22 cellular contexts compared by ENCODE assay signal in genomic region chr10:126397166-126397565, GRCh38. TPM values are rescaled to one million over a fixed set of nuclear protein-coding genes. Genes with fewer than 3 reads are reported as not detected.
"Had no signal": no experiment of that assay in that cellular context is flagged by ENCODE, and none has a peak within 500 bp of the region (broad histone marks: within the 10 kb centered on the region; RNA-seq: fewer than 3 reads in every experiment).

No MANE protein-coding gene starts in this region.

- H3K9me3 ChIP-seq: breast epithelium, gastrocnemius medialis, sigmoid colon, tibial artery had no signal

- H3K4me3 ChIP-seq: breast epithelium, gastrocnemius medialis, sigmoid colon, tibial artery had no signal

- H2AFZ ChIP-seq: parathyroid adenoma had no signal

- H3K36me3 ChIP-seq: breast epithelium, gastrocnemius medialis, sigmoid colon, tibial artery had no signal

- H3K36me3 Mint-ChIP-seq: memory B cell, natural killer cell had no signal

- H3K79me2 ChIP-seq: parathyroid adenoma had no signal

- H3K4me1 Mint-ChIP-seq: activated CD4-positive, alpha-beta T cell treated with anti-CD3 and anti-CD28 coated beads, Interleukin-2, amount 10 ng/mL, durations not matched to agents 24 days and 14 days; memory B cell; natural killer cell had no signal

- DNase-seq: activated CD4-positive, alpha-beta T cell treated with anti-CD3 and anti-CD28 coated beads, Interleukin-2, amount 10 ng/mL, durations not matched to agents 24 days and 14 days; activated CD4-positive, CD25-positive, alpha-beta regulatory T cell; activated CD8-positive, alpha-beta T cell treated with anti-CD3 and anti-CD28 coated beads for 36 hours; activated naive CD4-positive, alpha-beta T cell treated with anti-CD3 and anti-CD28 coated beads for 36 hours; activated T-cell treated with anti-CD3 and anti-CD28 coated beads, Interleukin-2, amount 50 U/mL, for 1 hour; endodermal cell; gastrocnemius medialis; left ventricle myocardium superior; natural killer cell; sigmoid colon; stimulated activated CD4-positive, alpha-beta T cell treated with anti-CD3 and anti-CD28 coated beads, Interleukin-2, amount 100 ng/mL, for 24 hours; stimulated activated naive CD4-positive, alpha-beta T cell treated with Interleukin-2 at 50 U/mL for 16 hours; substantia nigra; T-helper 1 cell; T-helper 9 cell had no signal

- H3K4me1 ChIP-seq: breast epithelium, gastrocnemius medialis, parathyroid adenoma, sigmoid colon, tibial artery had no signal

- ATAC-seq: activated CD8-positive, alpha-beta T cell treated with anti-CD3 and anti-CD28 coated beads for 36 hours; left ventricle myocardium superior; natural killer cell had no signal

- H3K27ac Mint-ChIP-seq: activated CD4-positive, alpha-beta T cell treated with anti-CD3 and anti-CD28 coated beads, Interleukin-2, amount 10 ng/mL, durations not matched to agents 24 days and 14 days; activated CD8-positive, alpha-beta T cell treated with anti-CD3 and anti-CD28 coated beads for 36 hours; activated naive CD4-positive, alpha-beta T cell treated with anti-CD3 and anti-CD28 coated beads for 36 hours; activated T-helper 2 cell treated with anti-CD3 and anti-CD28 coated beads, Interferon-gamma antibody, Interleukin-2, Interleukin-4, amounts not matched to agents 10 μg/mL and 5 μg/mL and 100 μg/mL, durations not matched to agents 14 hours and 24 hours and 36 hours; dendritic cell treated with granulocyte-macrophage colony-stimulating factor and Interleukin-4, amounts not matched to agents 40 ng/mL and 50 ng/mL, for 4 days; endodermal cell; memory B cell; natural killer cell had no signal

- H3K9ac ChIP-seq: parathyroid adenoma had no signal

- H3K27me3 Mint-ChIP-seq: activated CD4-positive, alpha-beta T cell treated with anti-CD3 and anti-CD28 coated beads, Interleukin-2, amount 10 ng/mL, durations not matched to agents 24 days and 14 days; activated CD8-positive, alpha-beta T cell treated with anti-CD3 and anti-CD28 coated beads for 36 hours had no signal

- H3K27ac ChIP-seq: epithelial cell of prostate, gastrocnemius medialis, parathyroid adenoma, sigmoid colon, tibial artery had no signal

- H3K9me3 Mint-ChIP-seq: activated T-helper 2 cell treated with anti-CD3 and anti-CD28 coated beads, Interferon-gamma antibody, Interleukin-2, Interleukin-4, amounts not matched to agents 10 μg/mL and 5 μg/mL and 100 μg/mL, durations not matched to agents 14 hours and 24 hours and 36 hours; dendritic cell treated with granulocyte-macrophage colony-stimulating factor and Interleukin-4, amounts not matched to agents 40 ng/mL and 50 ng/mL, for 4 days; natural killer cell had no signal

- H3K4me3 Mint-ChIP-seq: activated CD4-positive, alpha-beta T cell treated with anti-CD3 and anti-CD28 coated beads, Interleukin-2, amount 10 ng/mL, durations not matched to agents 24 days and 14 days; activated CD8-positive, alpha-beta T cell treated with anti-CD3 and anti-CD28 coated beads for 36 hours; activated naive CD4-positive, alpha-beta T cell treated with anti-CD3 and anti-CD28 coated beads for 36 hours; dendritic cell treated with granulocyte-macrophage colony-stimulating factor and Interleukin-4, amounts not matched to agents 40 ng/mL and 50 ng/mL, for 4 days; endodermal cell; memory B cell; natural killer cell had no signal

- H3K27me3 ChIP-seq: breast epithelium, gastrocnemius medialis, tibial artery had no signal

RNA-seq across cellular contexts. Expression of gene ADAM12, which starts 8.9 kb away (rescaled TPM):
- total RNA-seq: activated CD4-positive, alpha-beta T cell treated with anti-CD3 and anti-CD28 coated beads, Interleukin-2, amount 10 ng/mL, durations not matched to agents 24 days and 14 days; activated naive CD4-positive, alpha-beta T cell treated with anti-CD3 and anti-CD28 coated beads for 36 hours had no signal
